Comparison of ENCODE assay signal across 33 cellular contexts in genomic region chr14:59248170-59248569, GRCh38. TPM values are rescaled to one million over a fixed set of nuclear protein-coding genes. Genes with fewer than 3 reads are reported as not detected.
DNase-seq lines count a peak whose midpoint lies in the region; FAIRE-seq and TF ChIP-seq lines count a peak whose summit lies in the region.
"Had no signal": no experiment of that assay in that cellular context is flagged by ENCODE, and none has a peak within 500 bp of the region (broad histone marks: within the 10 kb centered on the region; RNA-seq: fewer than 3 reads in every experiment).

No MANE protein-coding gene starts in this region.

- H3K9me3 ChIP-seq in HEK293 (ENCODE audit: control insufficient read depth, insufficient read depth, low read depth, low read length) (no peaks in the 10 kb centered on the region), muscle layer of duodenum (ENCODE audit: control insufficient read depth in 1 of 2, low read length in 2 of 2) (no peaks in the 10 kb centered on the region), spleen (no peaks in the 10 kb centered on the region), suprapubic skin (no peaks in the 10 kb centered on the region)
- H3K9me3 ChIP-seq: left lung, right lobe of liver, stomach, upper lobe of right lung had no signal

- no peaks in the 10 kb centered on the region for H3K36me3 ChIP-seq in HEK293 (ENCODE audit: control insufficient read depth in 2 of 2, insufficient read depth in 1 of 2, low read length in 2 of 2)
- H3K36me3 ChIP-seq in muscle layer of duodenum (ENCODE audit: control insufficient read depth in 1 of 2, insufficient read depth in 2 of 2, low read length in 2 of 2) = no peaks in the 10 kb centered on the region
- no peaks in the 10 kb centered on the region for H3K36me3 ChIP-seq in spleen
- H3K36me3 ChIP-seq in suprapubic skin = no peaks in the 10 kb centered on the region
- H3K36me3 ChIP-seq: left lung, right lobe of liver, stomach, upper lobe of right lung, WERI-Rb-1 had no signal

- no peaks in the 10 kb centered on the region for H3K9me3 Mint-ChIP-seq in endothelial cell (ENCODE audit: unreplicated experiment)
- H3K9me3 Mint-ChIP-seq: activated naive CD4-positive, alpha-beta T cell treated with anti-CD3 and anti-CD28 coated beads, Interleukin-2, amount 10 ng/mL, durations not matched to agents 7 days and 5 days; CD4-positive, alpha-beta T cell; dendritic cell treated with granulocyte-macrophage colony-stimulating factor and Interleukin-4, amounts not matched to agents 40 ng/mL and 50 ng/mL, for 4 days; HFFc6; T-helper 2 cell treated with Interferon-gamma antibody and Interleukin-4, amounts not matched to agents 5 μg/mL and 100 μg/mL, for 36 hours had no signal

- peaks cover 16% of the 10 kb centered on the region for H3K4me1 ChIP-seq in HEK293 (ENCODE audit: control insufficient read depth, insufficient read depth, low read length)
- peaks cover 0 to 37% of the 10 kb centered on the region in 2 donors for H3K4me1 ChIP-seq in muscle layer of duodenum (ENCODE audit: control insufficient read depth in 1 of 2, insufficient read depth in 2 of 2, low read length in 2 of 2)
- H3K4me1 ChIP-seq in spleen = peaks cover 0 to 26% (median 4%) of the 10 kb centered on the region in 6 donors
- peaks cover 56% of the 10 kb centered on the region for H3K4me1 ChIP-seq in suprapubic skin

- CTCF ChIA-PET in HEK293 (lab: Yijun Ruan, JAX) = no interaction called here

- H3K27ac Mint-ChIP-seq in endothelial cell (ENCODE audit: unreplicated experiment) = peak overlapping the region; percentile 83
- H3K27ac Mint-ChIP-seq: activated CD8-positive, alpha-beta memory T cell treated with anti-CD3 and anti-CD28 coated beads, Interleukin-2, amount 10 ng/mL, durations not matched to agents 7 days and 5 days; activated naive CD4-positive, alpha-beta T cell treated with anti-CD3 and anti-CD28 coated beads, Interleukin-2, amount 10 ng/mL, durations not matched to agents 7 days and 5 days; CD4-positive, alpha-beta T cell; dendritic cell treated with granulocyte-macrophage colony-stimulating factor and Interleukin-4, amounts not matched to agents 40 ng/mL and 50 ng/mL, for 4 days; HFFc6; nephron progenitor cell; T-helper 2 cell treated with Interferon-gamma antibody and Interleukin-4, amounts not matched to agents 5 μg/mL and 100 μg/mL, for 36 hours had no signal

- no peak overlapping the region for H3K4me3 ChIP-seq in HEK293 (ENCODE audit: low read depth, low read length)
- H3K4me3 ChIP-seq in muscle layer of duodenum (ENCODE audit: low read depth in 1 of 2, low read length in 2 of 2) = no peak overlapping the region
- no peak overlapping the region for H3K4me3 ChIP-seq in spleen
- H3K4me3 ChIP-seq in suprapubic skin = no peak overlapping the region
- H3K4me3 ChIP-seq: left lung, right lobe of liver, stomach, upper lobe of right lung had no signal

- H3K27me3 Mint-ChIP-seq in endothelial cell (ENCODE audit: unreplicated experiment) = no peaks in the 10 kb centered on the region
- H3K27me3 Mint-ChIP-seq: activated CD8-positive, alpha-beta memory T cell treated with anti-CD3 and anti-CD28 coated beads, Interleukin-2, amount 10 ng/mL, durations not matched to agents 7 days and 5 days; activated naive CD4-positive, alpha-beta T cell treated with anti-CD3 and anti-CD28 coated beads, Interleukin-2, amount 10 ng/mL, durations not matched to agents 7 days and 5 days; CD4-positive, alpha-beta T cell; dendritic cell treated with granulocyte-macrophage colony-stimulating factor and Interleukin-4, amounts not matched to agents 40 ng/mL and 50 ng/mL, for 4 days had no signal

- peaks cover 1% of the 10 kb centered on the region for H3K36me3 Mint-ChIP-seq in endothelial cell (ENCODE audit: low read depth, unreplicated experiment)
- H3K36me3 Mint-ChIP-seq: activated naive CD4-positive, alpha-beta T cell treated with anti-CD3 and anti-CD28 coated beads, Interleukin-2, amount 10 ng/mL, durations not matched to agents 7 days and 5 days had no signal

- H3K27ac ChIP-seq in HEK293 (ENCODE audit: extremely low read depth, low read depth, low read length) (no peak overlapping the region), muscle layer of duodenum (ENCODE audit: low read length) (peak overlapping the region; percentile 9), spleen (no peak overlapping the region), suprapubic skin (no peak overlapping the region)
- H3K27ac ChIP-seq: epithelial cell of prostate, left lung, parathyroid adenoma, right lobe of liver, stomach, upper lobe of right lung, WERI-Rb-1 had no signal

- no peaks in the 10 kb centered on the region for H3K27me3 ChIP-seq in muscle layer of duodenum (ENCODE audit: low read depth, low read length)
- no peaks in the 10 kb centered on the region for H3K27me3 ChIP-seq in spleen (replicated peaks in 1 of 7)
- H3K27me3 ChIP-seq in suprapubic skin = no peaks in the 10 kb centered on the region
- H3K27me3 ChIP-seq: left lung, right lobe of liver, stomach, upper lobe of right lung had no signal

- no peak overlapping the region for H3K4me3 Mint-ChIP-seq in endothelial cell (ENCODE audit: unreplicated experiment)
- H3K4me3 Mint-ChIP-seq: activated CD8-positive, alpha-beta memory T cell treated with anti-CD3 and anti-CD28 coated beads, Interleukin-2, amount 10 ng/mL, durations not matched to agents 7 days and 5 days; activated naive CD4-positive, alpha-beta T cell treated with anti-CD3 and anti-CD28 coated beads, Interleukin-2, amount 10 ng/mL, durations not matched to agents 7 days and 5 days; CD4-positive, alpha-beta T cell; dendritic cell treated with granulocyte-macrophage colony-stimulating factor and Interleukin-4, amounts not matched to agents 40 ng/mL and 50 ng/mL, for 4 days; HFFc6; nephron progenitor cell; T-helper 2 cell treated with Interferon-gamma antibody and Interleukin-4, amounts not matched to agents 5 μg/mL and 100 μg/mL, for 36 hours had no signal

- WGBS in spleen, 5 donors = 86 to 96% (median 93%) methylated on average over 2 of the region's 2 CpGs
- WGBS in suprapubic skin = 62% methylated on average over 2 of the region's 2 CpGs

- POLR2A ChIA-PET in HEK293 (lab: Yijun Ruan, JAX) = interaction anchor here (1.4 kb wide), 1 partner anchor 59 kb away, joined by 3 read pairs; no protein-coding TSS in a partner anchor

- TF ChIP-seq POLR2A in spleen (IDR thresholded peaks at IDR 0.05) (no peak), suprapubic skin (IDR thresholded peaks at IDR 0.05) (no peak)

- FAIRE-seq in D721Med (lab: Jason Lieb, UNC) = peak; percentile 11
- FAIRE-seq: G401.6, GM18507 had no signal

- no peak for TF ChIP-seq CTCF in D721Med (IDR thresholded peaks at IDR 0.05; ENCODE audit: insufficient read depth, missing control alignments)
- no peak for TF ChIP-seq CTCF in HEK293 (tag by site-specific recombination; IDR thresholded peaks at IDR 0.05)
- no peak for TF ChIP-seq CTCF in endothelial cell (IDR thresholded peaks at IDR 0.05; ENCODE audit: unreplicated experiment)
- no peak for TF ChIP-seq CTCF in spleen (IDR thresholded peaks at IDR 0.05 in 8 of 11, conservative IDR thresholded peaks at IDR 0.05 in 3 of 11)
- no peak for TF ChIP-seq CTCF in suprapubic skin (IDR thresholded peaks at IDR 0.05)

- intact Hi-C loops in spleen (cut with DNase I; ENCODE audit: low total_unique reads) = no loop called here

- peaks cover 29% of the 10 kb centered on the region for H3K4me1 Mint-ChIP-seq in endothelial cell (ENCODE audit: unreplicated experiment)
- H3K4me1 Mint-ChIP-seq: nephron progenitor cell had no signal

- no peak for DNase-seq in D721Med (ENCODE audit: insufficient read length, low spot score)
- no peak for DNase-seq in endothelial cell (ENCODE audit: low spot score)
- DNase-seq in cerebellum (ENCODE audit: low spot score) = no peak
- DNase-seq in dedifferentiated amniotic fluid mesenchymal stem cell (ENCODE audit: extremely low spot score) = no peak
- no peak for DNase-seq in spleen
- DNase-seq in suprapubic skin (ENCODE audit: low spot score in 2 of 2) = no peak
- DNase-seq: activated CD4-positive, alpha-beta T cell treated with anti-CD3 and anti-CD28 coated beads, Interleukin-2, amount 50 U/mL, for 1 hour; activated CD8-positive, alpha-beta memory T cell treated with anti-CD3 and anti-CD28 coated beads, Interleukin-2, amount 10 ng/mL, durations not matched to agents 7 days and 5 days; activated naive CD4-positive, alpha-beta T cell treated with anti-CD3 and anti-CD28 coated beads, Interleukin-2, amount 10 ng/mL, durations not matched to agents 7 days and 5 days; amygdala; CD4-positive, alpha-beta T cell; DMS153; foreskin melanocyte; HFFc6; IMR-90; NCI-H1092 treated with DMSO at 0.1 percent for 48 hours; NCI-H2081 treated with DMSO at 0.1 percent for 48 hours; NCI-H510A treated with DMSO at 0.1 percent for 48 hours; nephron progenitor cell; right lobe of liver; stimulated activated CD4-positive, alpha-beta T cell treated with anti-CD3 and anti-CD28 coated beads, Interleukin-15, amount 100 ng/mL, for 24 hours; stomach; upper lobe of right lung; WERI-Rb-1 had no signal

- TF ChIP-seq EP300 in suprapubic skin (IDR thresholded peaks at IDR 0.05) = no peak

TF ChIP-seq in HEK293, 187 proteins besides CTCF, POLR2A, EP300 and RAD21 (continues in another document):
- no peak for TF ChIP-seq ZNF239 (tag by site-specific recombination; IDR thresholded peaks at IDR 0.05)
- TF ChIP-seq GLI2 (tag by site-specific recombination; IDR thresholded peaks at IDR 0.05; ENCODE audit: borderline replicate concordance, low read depth) = peak; percentile 32; the same call in 1 of the 2 replicates
- no peak for TF ChIP-seq ZFP37 (tag by site-specific recombination; IDR thresholded peaks at IDR 0.05)
- 0 out of 2 replicates have a peak, but pooled peaks have one; percentile 40 for TF ChIP-seq INSM2 (tag by site-specific recombination; IDR thresholded peaks at IDR 0.05)

RNA-seq across cellular contexts. Expression of gene DAAM1, which starts 59.7 kb away (rescaled TPM):
- total RNA-seq in endothelial cell (ENCODE audit: unreplicated experiment) (103 TPM), cerebellum (114 TPM), spleen (10 to 100 TPM; 27.1 to 76.1 (median 37.5) TPM), suprapubic skin (100 to 1,000 TPM; 103 to 196 (median 171) TPM)
- polyA plus RNA-seq in spleen = 10 to 100 TPM in 1 of 3 donors, 1 to 10 TPM in 2; 8.3 to 10.7 (median 9.7) TPM
